ENCODE assay signal across 20 cellular contexts in the genomic region with DNA sequence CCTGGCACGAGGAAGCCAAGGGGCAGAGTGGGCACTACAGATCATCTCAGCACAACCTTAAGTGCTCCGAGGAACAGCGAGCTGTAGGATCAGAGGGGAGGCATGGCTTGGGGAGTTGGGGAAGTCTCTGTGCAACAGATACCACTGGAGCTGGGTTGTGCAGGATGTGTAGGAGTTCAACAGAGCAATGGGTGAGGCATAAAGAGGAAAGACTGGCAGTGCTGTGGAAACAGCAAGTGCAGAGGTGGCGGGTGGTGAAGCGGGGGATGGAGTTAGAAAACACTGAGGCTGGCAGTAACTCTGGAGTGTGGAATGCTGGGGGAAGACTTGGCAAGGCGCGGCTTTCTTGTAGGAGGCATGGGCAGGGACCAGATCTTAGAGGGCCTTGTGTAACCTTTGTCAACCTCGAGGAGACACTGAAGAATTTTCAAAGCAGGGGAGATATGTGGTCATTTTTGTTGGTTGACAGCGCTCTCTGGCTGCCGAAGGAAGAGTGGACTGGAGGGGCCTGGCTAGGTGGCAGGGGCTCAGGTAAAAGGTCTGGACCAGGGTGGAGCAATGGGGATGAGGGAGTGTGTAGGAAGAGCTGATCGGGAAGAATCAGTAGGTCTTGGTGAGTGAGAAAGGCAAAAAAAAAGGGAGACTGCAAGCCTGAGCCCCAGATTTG.
"Had no signal": no experiment of that assay in that cellular context is flagged by ENCODE, and none has a peak within 500 bp of the region (broad histone marks: within the 10 kb centered on the region; RNA-seq: fewer than 3 reads in every experiment).

No MANE protein-coding gene starts in this region.

- FAIRE-seq: islet of Langerhans had no signal

- H3K4me3 ChIP-seq: dorsolateral prefrontal cortex, esophagus squamous epithelium, left ventricle myocardium inferior, sigmoid colon, stomach had no signal

- H3K27ac ChIP-seq: esophagus squamous epithelium, foreskin keratinocyte, left ventricle myocardium inferior, sigmoid colon, stomach, VCaP had no signal

- H3K27me3 ChIP-seq: esophagus squamous epithelium, sigmoid colon had no signal

- H3K9me3 Mint-ChIP-seq: activated CD4-positive, alpha-beta memory T cell treated with anti-CD3 and anti-CD28 coated beads, Interleukin-2, amount 10 ng/mL, durations not matched to agents 7 days and 5 days; activated naive CD8-positive, alpha-beta T cell treated with anti-CD3 and anti-CD28 coated beads, Interleukin-2, amount 50 U/mL, for 24 hours; nephron progenitor cell; T-cell had no signal

- H3K4me1 Mint-ChIP-seq: activated CD4-positive, alpha-beta memory T cell treated with anti-CD3 and anti-CD28 coated beads, Interleukin-2, amount 10 ng/mL, durations not matched to agents 7 days and 5 days; activated CD4-positive, alpha-beta T cell treated with anti-CD3 and anti-CD28 coated beads for 36 hours; activated naive CD8-positive, alpha-beta T cell treated with anti-CD3 and anti-CD28 coated beads, Interleukin-2, amount 50 U/mL, for 24 hours; T-cell had no signal

- H3K27ac Mint-ChIP-seq: activated CD4-positive, alpha-beta memory T cell treated with anti-CD3 and anti-CD28 coated beads, Interleukin-2, amount 10 ng/mL, durations not matched to agents 7 days and 5 days; activated CD4-positive, alpha-beta T cell treated with anti-CD3 and anti-CD28 coated beads for 36 hours; activated naive CD8-positive, alpha-beta T cell treated with anti-CD3 and anti-CD28 coated beads, Interleukin-2, amount 50 U/mL, for 24 hours; nephron progenitor cell; T-cell had no signal

- DNase-seq: activated CD4-positive, alpha-beta memory T cell treated with anti-CD3 and anti-CD28 coated beads, Interleukin-2, amount 10 ng/mL, durations not matched to agents 7 days and 5 days; activated CD4-positive, alpha-beta T cell treated with anti-CD3 and anti-CD28 coated beads for 36 hours; activated naive CD4-positive, alpha-beta T cell treated with Interleukin-2 at 50 U/mL for 16 hours; activated naive CD8-positive, alpha-beta T cell treated with anti-CD3 and anti-CD28 coated beads, Interleukin-2, amount 50 U/mL, for 24 hours; activated T-cell treated with anti-CD3 and anti-CD28 coated beads, Interleukin-2, amount 50 U/mL, for 48 hours; esophagus squamous epithelium; foreskin keratinocyte; left ventricle myocardium inferior; mesenchymal stem cell; nephron progenitor cell; stimulated activated CD4-positive, alpha-beta T cell treated with anti-CD3 and anti-CD28 coated beads, Interleukin-12 subunit alpha, Interleukin-12 subunit beta, amount 100 ng/mL, for 4 hours; stimulated activated CD4-positive, alpha-beta T cell treated with anti-CD3 and anti-CD28 coated beads, Interleukin-2, amount 100 ng/mL, for 48 hours; stimulated activated CD8-positive, alpha-beta memory T cell treated with anti-CD3 and anti-CD28 coated beads, Interleukin-4, amount 100 ng/mL, for 48 hours; stomach; T-cell; T1000 had no signal

- H3K4me1 ChIP-seq: stomach had no signal

- H3K36me3 ChIP-seq: esophagus squamous epithelium, left ventricle myocardium inferior, sigmoid colon, stomach had no signal

- H3K9me3 ChIP-seq: esophagus squamous epithelium, left ventricle myocardium inferior, sigmoid colon, stomach had no signal

- H3K36me3 Mint-ChIP-seq: T-cell had no signal

- H3K4me3 Mint-ChIP-seq: activated CD4-positive, alpha-beta memory T cell treated with anti-CD3 and anti-CD28 coated beads, Interleukin-2, amount 10 ng/mL, durations not matched to agents 7 days and 5 days; activated CD4-positive, alpha-beta T cell treated with anti-CD3 and anti-CD28 coated beads for 36 hours; activated naive CD8-positive, alpha-beta T cell treated with anti-CD3 and anti-CD28 coated beads, Interleukin-2, amount 50 U/mL, for 24 hours; nephron progenitor cell; T-cell had no signal
